13 cellular contexts compared by ENCODE assay signal in genomic region chr18:48790226-48790863, GRCh38.
DNase-seq lines count a peak whose midpoint lies in the region; ATAC-seq and TF ChIP-seq lines count a peak whose summit lies in the region.
"Had no signal": no experiment of that assay in that cellular context is flagged by ENCODE, and none has a peak within 500 bp of the region (broad histone marks: within the 10 kb centered on the region; RNA-seq: fewer than 3 reads in every experiment).

No MANE protein-coding gene starts in this region.

- H3K18ac ChIP-seq in mesenchymal stem cell (ENCODE audit: low read depth in 1 of 2, low read length in 2 of 2): no peak overlapping the region

- peaks cover 21% of the 10 kb centered on the region for H3K79me1 ChIP-seq in mesenchymal stem cell (replicated peaks; ENCODE audit: low read length, poor library complexity, severe bottlenecking)

- no peak overlapping the region for H3K9ac ChIP-seq in mesenchymal stem cell (ENCODE audit: low read length)

- intact Hi-C loops in activated naive CD4-positive, alpha-beta T cell treated with anti-CD3 and anti-CD28 coated beads for 36 hours (cut with micrococcal nuclease): no loop called here
- intact Hi-C loops in dorsolateral prefrontal cortex (cut with DNase I): no loop called here

- peak in 1 of 4 donors; percentile 13 for TF ChIP-seq EP300 in upper lobe of left lung (IDR thresholded peaks at IDR 0.05)

- H3K9me3 ChIP-seq in mesenchymal stem cell (ENCODE audit: control insufficient read depth, low read length) (no peaks in the 10 kb centered on the region), upper lobe of left lung (no peaks in the 10 kb centered on the region)

- ATAC-seq in upper lobe of left lung (ENCODE audit: low FRiP score in 2 of 2): peak; percentile 68 to 84

- peak in 1 of 4 donors; percentile 27 for TF ChIP-seq POLR2A in upper lobe of left lung (IDR thresholded peaks at IDR 0.05)

- peaks cover 1% of the 10 kb centered on the region for H3K9me3 Mint-ChIP-seq in activated naive CD4-positive, alpha-beta T cell treated with anti-CD3 and anti-CD28 coated beads for 36 hours

- H3K27me3 ChIP-seq in dorsolateral prefrontal cortex (no peaks in the 10 kb centered on the region), mesenchymal stem cell (ENCODE audit: control insufficient read depth in 1 of 2, insufficient read depth in 1 of 2, low read length in 2 of 2) (no peaks in the 10 kb centered on the region), upper lobe of left lung (no peaks in the 10 kb centered on the region)

- H3K4me1 ChIP-seq in mesenchymal stem cell (ENCODE audit: control insufficient read depth, insufficient read depth, low read depth, low read length): peaks cover 45% of the 10 kb centered on the region
- peaks cover 21 to 31% (median 26%) of the 10 kb centered on the region in 4 donors for H3K4me1 ChIP-seq in upper lobe of left lung

- in situ Hi-C loops in ACHN (cut with HindIII; ENCODE audit: low pct_ligation_motif_present, low pct_unique_long_range_greater_than_20kb, low sequenced_read_pairs): no loop called here

- H3K36me3 Mint-ChIP-seq in activated naive CD4-positive, alpha-beta T cell treated with anti-CD3 and anti-CD28 coated beads for 36 hours (ENCODE audit: low read depth): no peaks in the 10 kb centered on the region

- H3K4ac ChIP-seq in mesenchymal stem cell (ENCODE audit: low read depth in 1 of 2, low read length in 2 of 2): no peak overlapping the region

- peak overlapping the region; percentile 3 for H2BK5ac ChIP-seq in mesenchymal stem cell (ENCODE audit: low read depth, low read length, poor library complexity, severe bottlenecking)

- H3K14ac ChIP-seq in mesenchymal stem cell (ENCODE audit: low read length in 2 of 2): no peak overlapping the region

- CTCF ChIA-PET in activated naive CD4-positive, alpha-beta T cell treated with anti-CD3 and anti-CD28 coated beads for 36 hours (lab: Charles Lee): interaction anchor here (1.5 kb wide), 1 partner anchor 345 kb away, joined by 3 read pairs; no protein-coding TSS in a partner anchor

- peak overlapping the region; percentile 73 for H2AK5ac ChIP-seq in mesenchymal stem cell (ENCODE audit: low read length, severe bottlenecking)

- H4K91ac ChIP-seq in mesenchymal stem cell (ENCODE audit: low read length): no peak overlapping the region

- no peak overlapping the region for H2BK15ac ChIP-seq in mesenchymal stem cell (ENCODE audit: low read depth, poor library complexity, severe bottlenecking)

- H3K27ac ChIP-seq in dorsolateral prefrontal cortex (peak overlapping the region in 47 of 59 donors; percentile 23 to 94 (median 70)), mesenchymal stem cell (ENCODE audit: low read length, poor library complexity, severe bottlenecking) (peak overlapping the region; percentile 11), upper lobe of left lung (peak overlapping the region; percentile 74 to 85 (median 79))
- H3K27ac ChIP-seq: SK-N-MC had no signal

- peaks cover 25 to 41% of the 10 kb centered on the region in 2 experiments for H3K36me3 ChIP-seq in mesenchymal stem cell (ENCODE audit: control insufficient read depth in 1 of 2, insufficient read depth in 2 of 2, low read depth in 1 of 2, low read length in 2 of 2)
- H3K36me3 ChIP-seq in upper lobe of left lung: peaks cover 0 to 4% (median 0%) of the 10 kb centered on the region in 4 donors

- H3K4me3 ChIP-seq in dorsolateral prefrontal cortex (no peak overlapping the region), mesenchymal stem cell (ENCODE audit: insufficient read depth in 1 of 2, low read depth in 1 of 2, low read length in 2 of 2) (no peak overlapping the region), upper lobe of left lung (no peak overlapping the region)
- H3K4me3 ChIP-seq: SK-N-MC had no signal

- no peak overlapping the region for H4K8ac ChIP-seq in mesenchymal stem cell (ENCODE audit: low read length)

- H3K27me3 Mint-ChIP-seq in activated naive CD4-positive, alpha-beta T cell treated with anti-CD3 and anti-CD28 coated beads for 36 hours (ENCODE audit: low read depth): no peaks in the 10 kb centered on the region

- peak; percentile 7 for DNase-seq in activated naive CD4-positive, alpha-beta T cell treated with anti-CD3 and anti-CD28 coated beads, Interleukin-2, amount 50 U/mL, for 16 hours
- no peak for DNase-seq in activated naive CD4-positive, alpha-beta T cell treated with anti-CD3 and anti-CD28 coated beads for 36 hours
- peak in 7 of 10 donors; percentile 22 to 62 (median 37) for DNase-seq in dorsolateral prefrontal cortex
- no peak for DNase-seq in mesenchymal stem cell
- peak; percentile 86 to 92 for DNase-seq in upper lobe of left lung
- no peak for DNase-seq in NCI-H1417 (lab: John Stamatoyannopoulos, UW)
- DNase-seq in ACHN: no peak
- no peak for DNase-seq in NCI-H1694 treated with DMSO at 0.1 percent for 48 hours (lab: John Stamatoyannopoulos, UW)
- DNase-seq: activated CD4-positive, alpha-beta T cell treated with anti-CD3 and anti-CD28 coated beads for 48 hours; amniotic stem cell; GOT3; occipital lobe had no signal

- H3K27ac Mint-ChIP-seq in activated naive CD4-positive, alpha-beta T cell treated with anti-CD3 and anti-CD28 coated beads for 36 hours: no peak overlapping the region

- no peaks in the 10 kb centered on the region for H3K4me1 Mint-ChIP-seq in activated naive CD4-positive, alpha-beta T cell treated with anti-CD3 and anti-CD28 coated beads for 36 hours (ENCODE audit: low read depth)

- no peak overlapping the region for H2AFZ ChIP-seq in mesenchymal stem cell (ENCODE audit: low read depth, low read length)

- 95% methylated on average over 22 of the region's 22 CpGs for WGBS in mesenchymal stem cell
- WGBS in upper lobe of left lung, 2 donors: 27 to 56% methylated on average over 10 to 14 of the region's 22 CpGs

- H2BK12ac ChIP-seq in mesenchymal stem cell (ENCODE audit: low read length in 2 of 2): no peak overlapping the region

- H3K23ac ChIP-seq in mesenchymal stem cell (ENCODE audit: low read length in 2 of 2): no peak overlapping the region

- TF ChIP-seq CTCF in dorsolateral prefrontal cortex (IDR thresholded peaks at IDR 0.05 in 54 of 56, conservative IDR thresholded peaks at IDR 0.05 in 2 of 56; ENCODE audit: low read depth in 1 of 56, partially characterized antibody in 56 of 56) (no peak), upper lobe of left lung (IDR thresholded peaks at IDR 0.05) (no peak)

- no peak overlapping the region for H2BK120ac ChIP-seq in mesenchymal stem cell (ENCODE audit: low read depth, low read length)

- no peak overlapping the region for H3K4me2 ChIP-seq in mesenchymal stem cell (ENCODE audit: low read length, poor library complexity, severe bottlenecking)

- no peak overlapping the region for H3K4me3 Mint-ChIP-seq in activated naive CD4-positive, alpha-beta T cell treated with anti-CD3 and anti-CD28 coated beads for 36 hours

Comparison
In these comparisons a context has a peak if more than half of its experiments do, and no peak if none do; other contexts are left out.
1. DNase-seq: peak in activated naive CD4-positive, alpha-beta T cell treated with anti-CD3 and anti-CD28 coated beads, Interleukin-2, amount 50 U/mL, for 16 hours (single experiment), dorsolateral prefrontal cortex (7 of 10) and upper lobe of left lung (2 of 2); none in activated naive CD4-positive, alpha-beta T cell treated with anti-CD3 and anti-CD28 coated beads for 36 hours (single experiment), mesenchymal stem cell (single experiment), NCI-H1417 (0 of 3), ACHN (single experiment) and NCI-H1694 treated with DMSO at 0.1 percent for 48 hours (single experiment).
2. H3K27ac ChIP-seq: peak in every context shown above with its lines; median percentile 79 in upper lobe of left lung; 70 in dorsolateral prefrontal cortex; 11 in mesenchymal stem cell.